In genomic region chr7:28364082-28364481, GRCh38 we compare ENCODE assay signal across 13 cellular contexts. TPM values are rescaled to one million over a fixed set of nuclear protein-coding genes. Genes with fewer than 3 reads are reported as not detected.
DNase-seq lines count a peak whose midpoint lies in the region; ATAC-seq and TF ChIP-seq lines count a peak whose summit lies in the region.
"Had no signal": no experiment of that assay in that cellular context is flagged by ENCODE, and none has a peak within 500 bp of the region (broad histone marks: within the 10 kb centered on the region; RNA-seq: fewer than 3 reads in every experiment).

No MANE protein-coding gene starts in this region.

- no peaks in the 10 kb centered on the region for H3K9me2 ChIP-seq in SK-N-SH

- H3K4me2 ChIP-seq in SK-N-SH (no peak overlapping the region), smooth muscle cell (no peak overlapping the region)

- no peak overlapping the region for H3K4me3 ChIP-seq in SK-N-SH (ENCODE audit: low read depth in 2 of 2, low read length in 1 of 2)
- no peak overlapping the region for H3K4me3 ChIP-seq in NB4 (ENCODE audit: low read depth, low read length)
- H3K4me3 ChIP-seq in epithelial cell of proximal tubule (ENCODE audit: low read depth, low read length), result no peak overlapping the region
- no peak overlapping the region for H3K4me3 ChIP-seq in smooth muscle cell
- H3K4me3 ChIP-seq: gastroesophageal sphincter had no signal

- H3K79me2 ChIP-seq in SK-N-SH (ENCODE audit: insufficient read depth) (no peaks in the 10 kb centered on the region), smooth muscle cell (ENCODE audit: low read depth) (no peaks in the 10 kb centered on the region)

- H3K9ac ChIP-seq in SK-N-SH, result no peak overlapping the region
- no peak overlapping the region for H3K9ac ChIP-seq in smooth muscle cell (ENCODE audit: low read depth)

- no peak for TF ChIP-seq RAD21 in SK-N-SH (IDR thresholded peaks at IDR 0.05; ENCODE audit: low read length)

- TF ChIP-seq EP300 in SK-N-SH (IDR thresholded peaks at IDR 0.05; ENCODE audit: borderline replicate concordance in 1 of 2, low read depth in 1 of 2, low read length in 1 of 2), result no peak

- H3K4me1 ChIP-seq in SK-N-SH (ENCODE audit: control insufficient read depth in 1 of 2, insufficient read depth in 2 of 2, low read depth in 1 of 2, low read length in 1 of 2) (no peaks in the 10 kb centered on the region), smooth muscle cell (ENCODE audit: low read depth) (no peaks in the 10 kb centered on the region)
- H3K4me1 ChIP-seq: gastroesophageal sphincter had no signal

- no peaks in the 10 kb centered on the region for H3K36me3 ChIP-seq in SK-N-SH (replicated peaks in 1 of 2; ENCODE audit: control insufficient read depth in 1 of 2, insufficient read depth in 2 of 2, low read length in 1 of 2)
- no peaks in the 10 kb centered on the region for H3K36me3 ChIP-seq in smooth muscle cell (ENCODE audit: low read depth)
- H3K36me3 ChIP-seq: gastroesophageal sphincter had no signal

- no peak for DNase-seq in SK-N-SH
- DNase-seq in NB4 (ENCODE audit: low read depth), result peak; percentile 31
- DNase-seq in epithelial cell of proximal tubule (ENCODE audit: low read depth), result no peak
- DNase-seq in smooth muscle cell (lab: John Stamatoyannopoulos, UW; ENCODE audit: unreplicated experiment), result no peak
- no peak for DNase-seq in ureter (ENCODE audit: low spot score)
- DNase-seq in NCI-H187 (lab: John Stamatoyannopoulos, UW), result no peak
- DNase-seq: NCI-H1105 treated with DMSO at 0.1 percent for 48 hours, NCI-H524, SHP77 had no signal

- H3K27me3 ChIP-seq in SK-N-SH (ENCODE audit: insufficient read depth) (no peaks in the 10 kb centered on the region), smooth muscle cell (ENCODE audit: low read depth) (no peaks in the 10 kb centered on the region)
- H3K27me3 ChIP-seq: gastroesophageal sphincter had no signal

- H4K20me1 ChIP-seq in SK-N-SH (ENCODE audit: insufficient read depth) (no peaks in the 10 kb centered on the region), smooth muscle cell (ENCODE audit: low read depth) (no peaks in the 10 kb centered on the region)

- WGBS in SK-N-SH (ENCODE audit: low lambda C conversion rate), result 56% methylated on average over 3 of the region's 3 CpGs
- 82% methylated on average over 3 of the region's 3 CpGs for WGBS in smooth muscle cell (ENCODE audit: low lambda C conversion rate)

- TF ChIP-seq CTCF in SK-N-SH (IDR thresholded peaks at IDR 0.05), result peak; percentile 45
- TF ChIP-seq CTCF in NB4 (IDR thresholded peaks at IDR 0.05; ENCODE audit: low read depth, low read length), result peak; percentile 56
- TF ChIP-seq CTCF in epithelial cell of proximal tubule (conservative IDR thresholded peaks at IDR 0.05; ENCODE audit: low read depth, low read length), result peak; percentile 45
- peak; percentile 15 for TF ChIP-seq CTCF in smooth muscle cell (IDR thresholded peaks at IDR 0.05; ENCODE audit: borderline replicate concordance, insufficient read depth, poor library complexity, severe bottlenecking)

- ATAC-seq in SK-N-SH treated with all-trans-retinoic acid at 6 μM for 48 hours (no peak), HG02678 (IDR thresholded peaks at IDR 0.05; ENCODE audit: unreplicated experiment) (no peak)
- ATAC-seq: gastroesophageal sphincter, left lobe of liver had no signal

- CTCF ChIA-PET in SK-N-SH (lab: Yijun Ruan, JAX), result interaction anchor here (0.6 to 6.7 kb wide), 16 partner anchors 8 to 490 kb away, joined by 3 to 69 read pairs (median 4); no protein-coding TSS in a partner anchor

- no peak for TF ChIP-seq POLR2A in NB4 (IDR thresholded peaks at IDR 0.05; ENCODE audit: extremely low read depth, insufficient read length)

- H2AFZ ChIP-seq in SK-N-SH (ENCODE audit: low read depth) (no peak overlapping the region), smooth muscle cell (ENCODE audit: low read depth) (no peak overlapping the region)

- POLR2A ChIA-PET in SK-N-SH (lab: Yijun Ruan, JAX), result no interaction called here

- H3K27ac ChIP-seq in SK-N-SH (ENCODE audit: low read depth in 2 of 2, low read length in 1 of 2) (no peak overlapping the region), smooth muscle cell (ENCODE audit: low read depth) (no peak overlapping the region)
- H3K27ac ChIP-seq: gastroesophageal sphincter had no signal

- H3F3A ChIP-seq in SK-N-SH (replicated peaks; ENCODE audit: insufficient read depth) (no peaks in the 10 kb centered on the region), smooth muscle cell (ENCODE audit: low read depth) (no peaks in the 10 kb centered on the region)

- H3K9me3 ChIP-seq in SK-N-SH (no peaks in the 10 kb centered on the region), smooth muscle cell (replicated peaks; ENCODE audit: low read depth) (no peaks in the 10 kb centered on the region)

TF ChIP-seq in SK-N-SH, 30 proteins besides CTCF, POLR2A, EP300 and RAD21:
- TF ChIP-seq RXRA (IDR thresholded peaks at IDR 0.05; ENCODE audit: borderline replicate concordance, low read depth) (no peak), GABPA (IDR thresholded peaks at IDR 0.05; ENCODE audit: low read depth) (no peak), GATA2 (CRISPR knock-in tag; IDR thresholded peaks at IDR 0.05) (no peak), MAX (IDR thresholded peaks at IDR 0.05; ENCODE audit: low read depth) (no peak), USF2 (IDR thresholded peaks at IDR 0.05; ENCODE audit: borderline replicate concordance, low read depth, low read length) (no peak), TAF1 (IDR thresholded peaks at IDR 0.05; ENCODE audit: borderline replicate concordance, low read depth, low read length) (no peak)

TF ChIP-seq in SK-N-SH treated with all-trans-retinoic acid at 6 μM for 48 hours, 23 proteins besides CTCF, POLR2A, EP300 and RAD21:
- TF ChIP-seq PPARA (CRISPR knock-in tag; IDR thresholded peaks at IDR 0.05; ENCODE audit: borderline replicate concordance), result no peak
- TF ChIP-seq CSRNP3 (CRISPR knock-in tag; IDR thresholded peaks at IDR 0.05), result no peak
- TF ChIP-seq OSR1 (CRISPR knock-in tag; IDR thresholded peaks at IDR 0.05), result no peak
TF ChIP-seq in SK-N-SH treated with all-trans-retinoic acid at 6 μM for 48 hours: peak in this region for 0.

RNA-seq across cellular contexts. Expression of gene CREB5, which starts 48.2 kb away (rescaled TPM):
- polyA plus RNA-seq in SK-N-SH (2012; rRNA removed) (14.2 and 19.3 TPM in 2 replicates), smooth muscle cell (6.2 and 17.0 TPM in 2 replicates)
- 7.0 and 8.3 TPM in 2 replicates for polyA plus RNA-seq in SK-N-SH (2012; cell fraction: cytosol; rRNA removed)
- 15.8 and 32.8 TPM in 2 replicates for polyA plus RNA-seq in SK-N-SH (2012; cell fraction: nucleus; rRNA removed)
- total RNA-seq in epithelial cell of proximal tubule (16.1 and 25.7 TPM in 2 replicates), smooth muscle cell (18.2 and 35.1 TPM in 2 replicates), ureter (10.6 TPM)
